Comparison of ENCODE assay signal across 23 cellular contexts in the genomic region with DNA sequence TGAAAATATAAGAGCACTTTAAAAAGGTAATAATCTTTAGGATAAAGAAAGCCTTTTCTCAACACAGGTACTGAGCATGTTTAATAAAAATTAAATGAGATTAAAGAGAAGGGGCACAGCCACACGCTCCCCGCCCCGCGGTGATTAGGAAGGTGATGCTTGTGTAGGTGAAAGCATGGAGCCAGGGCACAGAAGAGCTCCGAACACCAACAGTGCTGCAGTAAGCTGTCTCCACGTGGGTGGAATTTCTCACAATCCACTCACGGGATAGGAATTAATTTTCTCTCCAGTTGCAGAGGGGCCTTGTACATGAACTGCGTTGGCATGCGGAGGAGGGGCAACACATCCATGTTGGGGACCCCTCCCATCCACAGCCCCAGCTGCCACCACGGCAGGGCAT.
"Had no signal": no experiment of that assay in that cellular context is flagged by ENCODE, and none has a peak within 500 bp of the region (broad histone marks: within the 10 kb centered on the region; RNA-seq: fewer than 3 reads in every experiment).

No MANE protein-coding gene starts in this region.

- H3K4me3 ChIP-seq: pancreas, prostate gland, spleen, testis, tibial nerve had no signal

- H3K27me3 ChIP-seq: foreskin keratinocyte, pancreas, spleen, testis, tibial nerve had no signal

- H3K4me1 Mint-ChIP-seq: naive thymus-derived CD4-positive, alpha-beta T cell; stimulated activated naive B cell treated with anti-CD40 and anti-IgM and Interleukin-4, amounts not matched to agents 10 μg/mL and 1 μg/mL and 100 μg/mL, for 72 hours; stimulated activated naive CD8-positive, alpha-beta T cell treated with anti-CD3 and anti-CD28 coated beads, Interleukin-15, amount 100 ng/mL, for 72 hours had no signal

- H3K9me3 Mint-ChIP-seq: neural crest cell had no signal

- H3K27ac Mint-ChIP-seq: dendritic cell treated with granulocyte-macrophage colony-stimulating factor and Interleukin-4, amounts not matched to agents 40 ng/mL and 50 ng/mL, for 4 days; stimulated activated naive B cell treated with anti-CD40 and anti-IgM and Interleukin-4, amounts not matched to agents 10 μg/mL and 1 μg/mL and 100 μg/mL, for 72 hours; stimulated activated naive CD8-positive, alpha-beta T cell treated with anti-CD3 and anti-CD28 coated beads, Interleukin-15, amount 100 ng/mL, for 72 hours had no signal

- H3K4me3 Mint-ChIP-seq: dendritic cell treated with granulocyte-macrophage colony-stimulating factor and Interleukin-4, amounts not matched to agents 40 ng/mL and 50 ng/mL, for 4 days; naive thymus-derived CD4-positive, alpha-beta T cell; neural crest cell; stimulated activated naive B cell treated with anti-CD40 and anti-IgM and Interleukin-4, amounts not matched to agents 10 μg/mL and 1 μg/mL and 100 μg/mL, for 72 hours; stimulated activated naive CD8-positive, alpha-beta T cell treated with anti-CD3 and anti-CD28 coated beads, Interleukin-15, amount 100 ng/mL, for 72 hours had no signal

- H3K4me1 ChIP-seq: foreskin keratinocyte, prostate gland, spleen, testis had no signal

- ATAC-seq: foreskin keratinocyte; naive thymus-derived CD4-positive, alpha-beta T cell; pancreas; sciatic nerve; stimulated activated naive B cell treated with anti-CD40 and anti-IgM and Interleukin-4, amounts not matched to agents 10 μg/mL and 1 μg/mL and 100 μg/mL, for 72 hours; stimulated activated naive CD8-positive, alpha-beta T cell treated with anti-CD3 and anti-CD28 coated beads, Interleukin-15, amount 100 ng/mL, for 72 hours had no signal

- H3K27ac ChIP-seq: foreskin keratinocyte, pancreas, prostate gland, spleen, testis, tibial nerve had no signal

- FAIRE-seq: colon, islet of Langerhans, pancreas had no signal

- H3K27me3 Mint-ChIP-seq: dendritic cell treated with granulocyte-macrophage colony-stimulating factor and Interleukin-4, amounts not matched to agents 40 ng/mL and 50 ng/mL, for 4 days; naive thymus-derived CD4-positive, alpha-beta T cell; stimulated activated naive B cell treated with anti-CD40 and anti-IgM and Interleukin-4, amounts not matched to agents 10 μg/mL and 1 μg/mL and 100 μg/mL, for 72 hours; stimulated activated naive CD8-positive, alpha-beta T cell treated with anti-CD3 and anti-CD28 coated beads, Interleukin-15, amount 100 ng/mL, for 72 hours had no signal

- DNase-seq: cerebellar nuclear complex; erythroblast; foreskin keratinocyte; hypothalamus; kidney glomerular epithelial cell; mammary epithelial cell; naive thymus-derived CD4-positive, alpha-beta T cell; nucleus accumbens; pancreas; spleen; stimulated activated CD4-positive, alpha-beta T cell treated with anti-CD3 and anti-CD28 coated beads, Interleukin-15, amount 100 ng/mL, for 24 hours; stimulated activated CD4-positive, alpha-beta T cell treated with anti-CD3 and anti-CD28 coated beads, Interleukin-1b, Interleukin-23, amount 100 ng/mL, for 48 hours; stimulated activated CD4-positive, alpha-beta T cell treated with anti-CD3 and anti-CD28 coated beads, Interleukin-4, amount 100 ng/mL, for 24 hours; stimulated activated naive B cell treated with anti-CD40 and anti-IgM and Interleukin-4, amounts not matched to agents 10 μg/mL and 1 μg/mL and 100 μg/mL, for 72 hours; stimulated activated naive CD8-positive, alpha-beta T cell treated with anti-CD3 and anti-CD28 coated beads, Interleukin-15, amount 100 ng/mL, for 72 hours; testis had no signal

- H3K9me3 ChIP-seq: pancreas, prostate gland, testis had no signal
